ENCODE assay signal across 9 cellular contexts in the genomic region with DNA sequence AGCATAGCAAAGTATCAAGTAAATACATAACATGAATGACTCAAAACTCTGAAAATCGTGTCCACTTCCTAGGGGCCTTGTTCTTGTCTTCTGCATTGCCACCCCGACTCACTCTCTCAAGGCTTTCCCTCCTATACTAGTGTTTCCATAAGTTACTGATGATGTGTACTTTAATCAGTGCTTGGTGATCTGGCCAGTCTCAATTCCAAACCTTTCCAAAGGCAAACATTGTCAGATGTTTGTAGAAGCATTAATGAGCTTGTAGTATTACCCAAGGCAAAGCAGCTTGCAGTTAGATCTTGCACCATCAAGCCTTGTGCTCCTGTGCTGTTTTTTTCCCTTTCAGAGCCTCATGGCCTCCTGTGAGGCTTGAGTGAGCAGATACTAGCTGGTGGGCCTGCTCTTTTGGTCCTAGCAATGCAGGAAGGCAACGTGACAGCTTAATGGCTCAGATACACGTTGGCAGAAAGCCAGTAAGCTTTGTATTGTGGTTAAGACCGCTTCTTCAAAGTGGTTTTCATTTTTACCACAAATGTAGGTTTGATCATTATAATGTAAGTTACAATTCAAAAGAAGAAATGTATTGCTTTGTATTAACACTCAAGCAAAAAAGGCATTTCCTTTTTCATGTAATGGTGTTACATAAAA. TPM values are rescaled to one million over a fixed set of nuclear protein-coding genes. Genes with fewer than 3 reads are reported as not detected.
DNase-seq lines count a peak whose midpoint lies in the region; ATAC-seq, FAIRE-seq and TF ChIP-seq lines count a peak whose summit lies in the region.
"Had no signal": no experiment of that assay in that cellular context is flagged by ENCODE, and none has a peak within 500 bp of the region (broad histone marks: within the 10 kb centered on the region; RNA-seq: fewer than 3 reads in every experiment).

No MANE protein-coding gene starts in this region.

- H3K4me3 Mint-ChIP-seq in T-cell (peak overlapping the region in 2 of 3 donors; percentile 1 to 13), natural killer cell (peak overlapping the region; percentile 45), CD14-positive monocyte (no peak overlapping the region)

- ATAC-seq in T-cell (replicated peaks in 1 of 4) (peak; percentile 43 to 94 (median 90)), natural killer cell (peak; percentile 50 to 77 (median 64))

- peaks cover 0 to 2% of the 10 kb centered on the region in 2 donors for H3K27me3 Mint-ChIP-seq in T-cell
- peaks cover 42 to 55% of the 10 kb centered on the region in 2 donors for H3K27me3 Mint-ChIP-seq in natural killer cell (ENCODE audit: low read depth in 2 of 2)
- peaks cover 20 to 47% (median 29%) of the 10 kb centered on the region in 3 donors for H3K27me3 Mint-ChIP-seq in CD14-positive monocyte (ENCODE audit: low read depth in 3 of 3)

- H3K4me1 Mint-ChIP-seq in T-cell (peaks cover 48 to 62% (median 50%) of the 10 kb centered on the region in 3 donors), natural killer cell (peaks cover 27 to 29% of the 10 kb centered on the region in 2 donors), CD14-positive monocyte (peaks cover 43% of the 10 kb centered on the region)

- H3K9me3 Mint-ChIP-seq in T-cell (no peaks in the 10 kb centered on the region), natural killer cell (no peaks in the 10 kb centered on the region), CD14-positive monocyte (peaks cover 0 to 3% (median 1%) of the 10 kb centered on the region in 7 donors)

- POLR2A ChIA-PET in T-cell (lab: Charles Lee), result interaction anchor here in 1 of 2 donors (0.7 kb wide), 1 partner anchor 471 kb away, joined by 3 read pairs; no protein-coding TSS in a partner anchor

- peaks cover 37% of the 10 kb centered on the region for H3K4me1 ChIP-seq in HAP-1

- H3K9me3 ChIP-seq in HAP-1, result no peaks in the 10 kb centered on the region
- H3K9me3 ChIP-seq: heart right ventricle had no signal

- peak; percentile 77 for FAIRE-seq in bronchial epithelial cell (lab: Jason Lieb, UNC)

- H3K36me3 Mint-ChIP-seq in T-cell, result peaks cover 31% of the 10 kb centered on the region
- H3K36me3 Mint-ChIP-seq in natural killer cell, result peaks cover 13% of the 10 kb centered on the region
- peaks cover 52 to 61% of the 10 kb centered on the region in 2 donors for H3K36me3 Mint-ChIP-seq in CD14-positive monocyte

- CTCF ChIA-PET in T-cell (lab: Charles Lee), result interaction anchor here in 1 of 2 donors (0.5 to 1.4 kb wide), 6 partner anchors 19 to 517 kb away, joined by 3 to 13 read pairs (median 4); no protein-coding TSS in a partner anchor

- intact Hi-C loops in natural killer cell (cut with micrococcal nuclease), result no loop called here
- intact Hi-C loops in CD14-positive monocyte (cut with micrococcal nuclease), result no loop called here

- no peak overlapping the region for H3K4me3 ChIP-seq in HAP-1
- no peak overlapping the region for H3K4me3 ChIP-seq in bronchial epithelial cell (ENCODE audit: low read depth, low read length)
- H3K4me3 ChIP-seq: heart right ventricle had no signal

- H3K27me3 ChIP-seq in HAP-1 (ENCODE audit: low read depth) (no peaks in the 10 kb centered on the region), bronchial epithelial cell (ENCODE audit: control insufficient read depth, insufficient read depth, low read length) (no peaks in the 10 kb centered on the region)
- H3K27me3 ChIP-seq: heart right ventricle had no signal

- DNase-seq in NCI-H526 (lab: John Stamatoyannopoulos, UW), result peak; percentile 24 to 32
- no peak for DNase-seq in NCI-H526 treated with DMSO at 0.1 percent for 48 hours (lab: John Stamatoyannopoulos, UW)
- DNase-seq in HAP-1 (ENCODE audit: low spot score in 2 of 2), result peak; percentile 81 to 89
- peak; percentile 87 for DNase-seq in M059J (ENCODE audit: low read depth)
- peak in 33 of 34 experiments; percentile 5 to 60 (median 32) for DNase-seq in T-cell
- DNase-seq in bronchial epithelial cell (ENCODE audit: low read depth), result peak; percentile 60
- no peak for DNase-seq in natural killer cell
- DNase-seq in CD14-positive monocyte (ENCODE audit: low spot score), result no peak

- H3K27ac Mint-ChIP-seq in T-cell (peak overlapping the region in 1 of 2 donors; percentile 23), natural killer cell (no peak overlapping the region), CD14-positive monocyte (peak overlapping the region in 2 of 7 donors; percentile 30 to 55)

- H3K36me3 ChIP-seq in HAP-1 (replicated peaks), result no peaks in the 10 kb centered on the region
- no peaks in the 10 kb centered on the region for H3K36me3 ChIP-seq in bronchial epithelial cell (ENCODE audit: control insufficient read depth, insufficient read depth, low read length)

- TF ChIP-seq CTCF in bronchial epithelial cell (IDR thresholded peaks at IDR 0.05; ENCODE audit: insufficient read depth, low read length, severe bottlenecking), result no peak
- no peak for TF ChIP-seq CTCF in natural killer cell (IDR thresholded peaks at IDR 0.05)
- no peak for TF ChIP-seq CTCF in CD14-positive monocyte (IDR thresholded peaks at IDR 0.05)

- in situ Hi-C loops in HAP-1 (cut with MboI; ENCODE audit: low sequenced_read_pairs), result no loop called here

RNA-seq across cellular contexts. Expression of a gene that starts 51.8 kb away (rescaled TPM):
- total RNA-seq in M059J (2014; rRNA removed; shearing (Covaris generic)), result 53.9 and 103 TPM in 2 replicates
- total RNA-seq in T-cell (10 to 100 TPM; 55.6 to 81.1 (median 60.5) TPM), bronchial epithelial cell (26.6 and 34.5 TPM in 2 replicates), natural killer cell (10 to 100 TPM; 46.4 to 53.3 (median 48.8) TPM)
- polyA plus RNA-seq in CD14-positive monocyte, result 100 to 1,000 TPM; 128 to 177 TPM

Comparison
In these comparisons a context has a peak if more than half of its experiments do, and no peak if none do; other contexts are left out.
1. DNase-seq: peak in NCI-H526 (2 of 2), HAP-1 (2 of 2), M059J (single experiment), T-cell (33 of 34) and bronchial epithelial cell (single experiment); none in NCI-H526 treated with DMSO at 0.1 percent for 48 hours (single experiment), natural killer cell (single experiment) and CD14-positive monocyte (single experiment).
2. H3K4me3 Mint-ChIP-seq: peak in T-cell (2 of 3) and natural killer cell (single experiment); none in CD14-positive monocyte (0 of 2).